Comparison of ENCODE assay signal across 1 cellular context in genomic region chr9:123360161-123361085, GRCh38.
TF ChIP-seq lines count a peak whose summit lies in the region.

No MANE protein-coding gene starts in this region.

TF ChIP-seq in GM23338, 12 proteins besides CTCF, POLR2A, EP300 and RAD21 (continued from another document):
- TF ChIP-seq REST (IDR thresholded peaks at IDR 0.05; ENCODE audit: unreplicated experiment) (no peak), ZNF114 (CRISPR knock-in tag; IDR thresholded peaks at IDR 0.05) (no peak), EZH2 (IDR thresholded peaks at IDR 0.05; ENCODE audit: low read depth, unreplicated experiment) (no peak), STAT1 (IDR thresholded peaks at IDR 0.05; ENCODE audit: unreplicated experiment) (no peak), POLR2AphosphoS5 (IDR thresholded peaks at IDR 0.05; ENCODE audit: low read depth) (no peak), EZH2phosphoT487 (IDR thresholded peaks at IDR 0.05; ENCODE audit: unreplicated experiment) (no peak), CREB1 (CRISPR knock-in tag; IDR thresholded peaks at IDR 0.05; ENCODE audit: low read depth) (no peak), ETS1 (IDR thresholded peaks at IDR 0.05) (no peak), ZNF331 (CRISPR knock-in tag; IDR thresholded peaks at IDR 0.05; ENCODE audit: low read depth) (no peak), JUNB (IDR thresholded peaks at IDR 0.05; ENCODE audit: unreplicated experiment) (no peak)
